ENCODE assay signal across 8 cellular contexts in the genomic region with DNA sequence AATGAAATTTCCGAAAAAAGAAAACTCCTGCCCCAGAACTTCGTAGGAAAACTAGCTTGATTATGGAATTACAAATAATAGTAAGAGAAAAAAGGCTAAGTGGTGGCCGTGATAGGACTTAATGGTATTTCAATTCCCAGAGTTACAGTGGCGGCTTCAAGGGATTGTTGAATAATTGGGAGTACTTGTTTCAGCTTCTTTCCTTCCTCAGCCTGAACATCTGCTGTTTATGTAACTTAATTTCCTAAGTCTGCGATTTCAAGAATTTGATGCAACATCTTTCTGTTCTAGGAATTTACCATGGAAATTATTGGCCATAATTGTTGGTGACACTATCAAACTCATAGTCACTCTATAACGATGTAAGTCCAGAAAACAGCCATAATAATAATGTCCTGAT. TPM values are rescaled to one million over a fixed set of nuclear protein-coding genes. Genes with fewer than 3 reads are reported as not detected.
A peak's percentile ranks its signal among the peaks of the same experiment; 100 is the strongest.
DNase-seq lines count a peak whose midpoint lies in the region; ATAC-seq, FAIRE-seq and TF ChIP-seq lines count a peak whose summit lies in the region.

No MANE protein-coding gene starts in this region.

- H3K4me1 Mint-ChIP-seq in activated naive CD4-positive, alpha-beta T cell treated with anti-CD3 and anti-CD28 coated beads for 36 hours (ENCODE audit: low read depth), result peaks cover 26% of the 10 kb centered on the region

- peak overlapping the region; percentile 20 for H2AFZ ChIP-seq in HepG2 (ENCODE audit: low read length)

- intact Hi-C loops in activated naive CD4-positive, alpha-beta T cell treated with anti-CD3 and anti-CD28 coated beads for 36 hours (cut with micrococcal nuclease), result loop anchor here (1.0 to 5.0 kb wide), 4 partner anchors 151 to 1372 kb away; partner anchors contain the start of genes BCAS3, HEATR6, PRR11 and SKA2
- intact Hi-C loops in HepG2 (cut with micrococcal nuclease; ENCODE audit: unreplicated experiment), result no loop called here

- H3K9me3 ChIP-seq in HepG2 (ENCODE audit: low read length), result no peaks in the 10 kb centered on the region
- no peaks in the 10 kb centered on the region for H3K9me3 ChIP-seq in tibial nerve

- ATAC-seq in HepG2 (no peak), HG02970 (IDR thresholded peaks at IDR 0.05; ENCODE audit: low FRiP score, unreplicated experiment) (no peak)

- peak overlapping the region; percentile 96 for H3K4me3 Mint-ChIP-seq in activated naive CD4-positive, alpha-beta T cell treated with anti-CD3 and anti-CD28 coated beads for 36 hours

- H3K27ac ChIP-seq in HepG2 (ENCODE audit: extremely low read length, insufficient read depth, low read length) (peak overlapping the region; percentile 96), tibial nerve (peak overlapping the region; percentile 96 to 100 (median 99))

- no peaks in the 10 kb centered on the region for H3K27me3 Mint-ChIP-seq in activated naive CD4-positive, alpha-beta T cell treated with anti-CD3 and anti-CD28 coated beads for 36 hours (ENCODE audit: low read depth)

- no peak for TF ChIP-seq RAD21 in HepG2 (CRISPR knock-in tag; IDR thresholded peaks at IDR 0.05)

- H3K9ac ChIP-seq in HepG2 (ENCODE audit: insufficient read depth, low read depth, low read length), result peak overlapping the region; percentile 95

- H3K4me3 ChIP-seq in HepG2 (replicated peaks in 1 of 3; ENCODE audit: insufficient read depth in 1 of 3, low read depth in 2 of 3, low read length in 3 of 3) (peak overlapping the region; percentile 93 to 98 (median 95)), tibial nerve (peak overlapping the region; percentile 68 to 95 (median 92))

- FAIRE-seq in HepG2 (lab: Jason Lieb, UNC), result no peak

- peaks cover 34% of the 10 kb centered on the region for H3K4me1 ChIP-seq in HepG2 (ENCODE audit: insufficient read depth, low read length)
- H3K4me1 ChIP-seq in tibial nerve, result peaks cover 0 to 34% (median 18%) of the 10 kb centered on the region in 4 donors

- TF ChIP-seq CTCF in HepG2 (CRISPR knock-in tag; IDR thresholded peaks at IDR 0.05) (no peak), tibial nerve (IDR thresholded peaks at IDR 0.05) (no peak)

- WGBS in HepG2 (ENCODE audit: low lambda C conversion rate), result 10% methylated on average over 6 of the region's 6 CpGs
- WGBS in tibial nerve, 2 donors, result 13 to 16% methylated on average over 6 of the region's 6 CpGs

- no TSS peak for BruUV-seq in HepG2 (replicated peaks; lab: Mats Ljungman, UMichigan)

- no peak for TF ChIP-seq EP300 in HepG2 (IDR thresholded peaks at IDR 0.05; ENCODE audit: low read depth in 2 of 2, low read length in 2 of 2)
- no peak for TF ChIP-seq EP300 in HepG2 (CRISPR knock-in tag; IDR thresholded peaks at IDR 0.05; ENCODE audit: borderline replicate concordance)
- no peak for TF ChIP-seq EP300 in tibial nerve (IDR thresholded peaks at IDR 0.05)

- peaks cover 3% of the 10 kb centered on the region for H3K36me3 Mint-ChIP-seq in activated naive CD4-positive, alpha-beta T cell treated with anti-CD3 and anti-CD28 coated beads for 36 hours (ENCODE audit: low read depth)

- peak overlapping the region; percentile 84 for H3K4me2 ChIP-seq in HepG2 (ENCODE audit: low read depth, low read length)

- DNase-seq in activated naive CD4-positive, alpha-beta T cell treated with anti-CD3 and anti-CD28 coated beads for 36 hours, result no peak
- DNase-seq in activated naive CD4-positive, alpha-beta T cell treated with Interleukin-2 at 50 U/mL for 16 hours, result no peak
- DNase-seq in amniotic epithelial cell (ENCODE audit: low read depth) (peak; percentile 35), HepG2 (ENCODE audit: low spot score) (no peak), tibial nerve (ENCODE audit: low spot score in 2 of 2) (no peak), SW 1271 (lab: John Stamatoyannopoulos, UW) (no peak), NCI-H1694 (lab: John Stamatoyannopoulos, UW) (no peak)

- CTCF ChIA-PET in activated naive CD4-positive, alpha-beta T cell treated with anti-CD3 and anti-CD28 coated beads for 36 hours (lab: Charles Lee), result no interaction called here
- CTCF ChIA-PET in HepG2 (lab: Yijun Ruan, JAX; ENCODE audit: low intra/inter-chr PET ratio, low total read pairs), result no interaction called here

- in situ Hi-C loops in HepG2 (cut with HindIII; ENCODE audit: extremely low pct_ligation_motif_present, low pct_unique_long_range_greater_than_20kb), result no loop called here

- H4K20me1 ChIP-seq in HepG2 (ENCODE audit: insufficient read depth, low read length), result peaks cover 33% of the 10 kb centered on the region

- POLR2A ChIA-PET in HepG2 (lab: Yijun Ruan, JAX), result interaction anchor here (0.6 to 2.9 kb wide), 22 partner anchors 9 to 907 kb away, joined by 3 to 38 read pairs (median 4); partner anchors contain the start of genes BCAS3, CLTC, PPM1D and USP32

- H3K27me3 ChIP-seq in HepG2 (ENCODE audit: control insufficient read depth in 1 of 2, insufficient read depth in 2 of 2, low read length in 2 of 2) (peaks cover 0 to 4% of the 10 kb centered on the region in 2 experiments; a peak in 1 of 5 replicates), tibial nerve (no peaks in the 10 kb centered on the region)

- H3K27ac Mint-ChIP-seq in activated naive CD4-positive, alpha-beta T cell treated with anti-CD3 and anti-CD28 coated beads for 36 hours, result peak overlapping the region; percentile 93

- peaks cover 51% of the 10 kb centered on the region for H3K79me2 ChIP-seq in HepG2 (ENCODE audit: insufficient read depth, low read length)

- no peaks in the 10 kb centered on the region for H3K9me3 Mint-ChIP-seq in activated naive CD4-positive, alpha-beta T cell treated with anti-CD3 and anti-CD28 coated beads for 36 hours

- no peak for TF ChIP-seq POLR2A in HepG2 (IDR thresholded peaks at IDR 0.05; ENCODE audit: insufficient read depth in 1 of 2, low read depth in 2 of 2, low read length in 2 of 2)
- no peak for TF ChIP-seq POLR2A in tibial nerve (IDR thresholded peaks at IDR 0.05)

- H3K36me3 ChIP-seq in HepG2 (replicated peaks in 1 of 2; ENCODE audit: control insufficient read depth in 1 of 2, insufficient read depth in 2 of 2, low read length in 2 of 2) (peaks cover 0 to 3% of the 10 kb centered on the region in 2 experiments; a peak in 1 of 5 replicates), tibial nerve (peaks cover 0 to 3% (median 0%) of the 10 kb centered on the region in 3 donors)

TF ChIP-seq in HepG2, 621 proteins besides CTCF, POLR2A, EP300 and RAD21 (continues in another document):
- no peak for TF ChIP-seq IKZF1 (IDR thresholded peaks at IDR 0.05)
- no peak for TF ChIP-seq MYC (CRISPR knock-in tag; IDR thresholded peaks at IDR 0.05; ENCODE audit: borderline replicate concordance)
- TF ChIP-seq JUND (CRISPR knock-in tag; IDR thresholded peaks at IDR 0.05), result no peak
- TF ChIP-seq ZNF720 (CRISPR knock-in tag; IDR thresholded peaks at IDR 0.05), result no peak

RNA-seq across cellular contexts. Expression of gene APPBP2, which starts 0.7 kb away (rescaled TPM):
- 10 to 100 TPM; 16.5 to 22.3 TPM for total RNA-seq in activated naive CD4-positive, alpha-beta T cell treated with anti-CD3 and anti-CD28 coated beads for 36 hours
- 45.8 and 68.8 TPM in 2 replicates for total RNA-seq in HepG2 (2016; rRNA removed; fragmentation: Illumina TruSeq; extraction: Trizol)
- 5.2 and 7.9 TPM in 2 replicates for total RNA-seq in HepG2 (2016; cell fraction: cytosol; rRNA removed; fragmentation: Illumina TruSeq; extraction: Trizol; ENCODE audit: low read depth)
- 49.0 and 68.2 TPM in 2 replicates for total RNA-seq in HepG2 (2016; cell fraction: insoluble cytoplasmic fraction; rRNA removed; fragmentation: Illumina TruSeq; extraction: Trizol)
- 9.3 and 10.9 TPM in 2 replicates for total RNA-seq in HepG2 (2016; cell fraction: membrane; rRNA removed; fragmentation: Illumina TruSeq; extraction: Trizol)
- 23.2 and 23.8 TPM in 2 replicates for total RNA-seq in HepG2 (2016; cell fraction: nucleus; rRNA removed; fragmentation: Illumina TruSeq; extraction: Trizol)
- polyA plus RNA-seq in HepG2 (2011; rRNA removed), result 15.9 and 17.5 TPM in 2 replicates
- polyA plus RNA-seq in HepG2 (2011; cell fraction: cytosol; rRNA removed), result 5.6 and 9.8 TPM in 2 replicates
- polyA plus RNA-seq in HepG2 (2011; cell fraction: nucleus; rRNA removed), result 7.9 and 10.8 TPM in 2 replicates
- polyA plus RNA-seq in HepG2 (2012), result 19.1 and 29.9 TPM in 2 replicates
- polyA plus RNA-seq in HepG2 (2016; cell fraction: cytosol; fragmentation: Illumina TruSeq; extraction: Trizol; ENCODE audit: low read depth), result 0.89 and 1.1 TPM in 2 replicates
- 30.1 and 36.8 TPM in 2 replicates for polyA plus RNA-seq in HepG2 (2016; cell fraction: insoluble cytoplasmic fraction; fragmentation: Illumina TruSeq; extraction: Trizol; ENCODE audit: low read depth)
- polyA plus RNA-seq in HepG2 (2016; cell fraction: membrane; fragmentation: Illumina TruSeq; extraction: Trizol; ENCODE audit: low read depth), result 2.9 and 3.3 TPM in 2 replicates
- polyA plus RNA-seq in HepG2 (2016; cell fraction: nucleus; fragmentation: Illumina TruSeq; extraction: Trizol; ENCODE audit: insufficient read depth, low read depth), result 22.3 and 23.3 TPM in 2 replicates
- 18.9 and 33.5 TPM in 2 replicates for polyA minus RNA-seq in HepG2 (2011; rRNA and poly(A)+ RNA removed; ENCODE audit: low replicate concordance)
- 26.9 and 27.8 TPM in 2 replicates for polyA minus RNA-seq in HepG2 (2011; cell fraction: cytosol; rRNA and poly(A)+ RNA removed)
- polyA minus RNA-seq in HepG2 (2011; cell fraction: nucleus; rRNA and poly(A)+ RNA removed), result 31.4 and 41.6 TPM in 2 replicates
- total RNA-seq in tibial nerve, result 10 to 100 TPM; 27.0 to 48.3 (median 39.9) TPM
